8 cellular contexts compared by ENCODE assay signal in genomic region chr3:155859859-155860258, GRCh38.
A peak's percentile ranks its signal among the peaks of the same experiment; 100 is the strongest.
DNase-seq lines count a peak whose midpoint lies in the region; ATAC-seq and TF ChIP-seq lines count a peak whose summit lies in the region.

No MANE protein-coding gene starts in this region.

- peak; percentile 31 for TF ChIP-seq CTCF in fibroblast of pulmonary artery (IDR thresholded peaks at IDR 0.05; ENCODE audit: low read length, missing control alignments)

- H3K4me3 ChIP-seq in fibroblast of pulmonary artery (replicated peaks; ENCODE audit: low read depth, low read length): no peak overlapping the region

- peak; percentile 39 for ATAC-seq in GM21515 (IDR thresholded peaks at IDR 0.05; ENCODE audit: unreplicated experiment)
- no peak for ATAC-seq in GM21717 (IDR thresholded peaks at IDR 0.05; ENCODE audit: unreplicated experiment)

- DNase-seq in COR-L47 (lab: John Stamatoyannopoulos, UW): peak; percentile 48
- peak; percentile 5 for DNase-seq in NCI-H69 (lab: John Stamatoyannopoulos, UW)
- peak; percentile 44 for DNase-seq in fibroblast of pulmonary artery (ENCODE audit: low read depth)
- no peak for DNase-seq in foreskin melanocyte
- DNase-seq in stimulated activated CD4-positive, alpha-beta T cell treated with anti-CD3 and anti-CD28 coated beads, Interleukin-4, amount 100 ng/mL, for 4 hours: no peak
- no peak for DNase-seq in iPS-NIHi7 (ENCODE audit: extremely low spot score)

Comparison
In these comparisons a context has a peak if more than half of its experiments do, and no peak if none do; other contexts are left out.
1. DNase-seq: peak in COR-L47 (single experiment), NCI-H69 (single experiment) and fibroblast of pulmonary artery (single experiment); none in foreskin melanocyte (single experiment), stimulated activated CD4-positive, alpha-beta T cell treated with anti-CD3 and anti-CD28 coated beads, Interleukin-4, amount 100 ng/mL, for 4 hours (0 of 2) and iPS-NIHi7 (single experiment).